In the genomic region with DNA sequence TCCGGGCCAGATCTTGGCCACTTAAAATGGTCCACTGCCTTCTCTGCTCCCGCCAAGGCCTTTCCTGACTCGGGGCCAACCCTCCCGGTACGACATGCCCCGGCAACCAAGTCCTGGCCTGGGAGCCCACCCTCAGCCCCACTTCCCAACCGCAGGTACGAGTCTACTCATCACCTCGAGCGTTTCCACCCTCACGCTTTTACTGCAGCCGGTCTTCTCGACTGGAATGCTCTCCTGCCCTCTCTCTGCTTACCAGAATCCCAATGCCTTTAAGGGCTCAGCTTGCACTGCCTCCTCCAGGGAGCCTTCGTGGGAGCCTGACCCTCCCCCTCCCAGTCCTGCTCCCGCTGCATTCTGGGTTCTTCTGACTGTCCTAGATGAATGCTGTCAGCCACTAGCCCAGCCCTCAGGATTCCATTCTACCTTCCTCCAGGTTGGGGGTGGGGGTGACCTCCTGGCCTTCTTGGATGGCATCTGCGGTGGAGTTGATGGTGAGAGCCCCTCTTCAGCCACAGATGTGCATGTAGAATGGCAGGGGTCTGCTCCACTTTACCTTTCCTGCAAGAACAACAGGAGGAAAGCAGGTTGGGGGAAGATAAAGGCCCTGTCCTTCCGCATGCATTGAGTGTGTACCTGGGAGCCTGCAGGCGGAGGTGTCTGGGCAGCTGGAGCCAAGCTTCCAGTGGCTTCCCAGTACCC, we compare ENCODE assay signal across 1 cellular context.
TF ChIP-seq lines count a peak whose summit lies in the region.

No MANE protein-coding gene starts in this region.

TF ChIP-seq in SK-N-SH, 30 proteins besides CTCF, POLR2A, EP300 and RAD21:
- TF ChIP-seq SMC3 (IDR thresholded peaks at IDR 0.05; ENCODE audit: low read depth, low read length), result no peak
- TF ChIP-seq, protein P1, sequence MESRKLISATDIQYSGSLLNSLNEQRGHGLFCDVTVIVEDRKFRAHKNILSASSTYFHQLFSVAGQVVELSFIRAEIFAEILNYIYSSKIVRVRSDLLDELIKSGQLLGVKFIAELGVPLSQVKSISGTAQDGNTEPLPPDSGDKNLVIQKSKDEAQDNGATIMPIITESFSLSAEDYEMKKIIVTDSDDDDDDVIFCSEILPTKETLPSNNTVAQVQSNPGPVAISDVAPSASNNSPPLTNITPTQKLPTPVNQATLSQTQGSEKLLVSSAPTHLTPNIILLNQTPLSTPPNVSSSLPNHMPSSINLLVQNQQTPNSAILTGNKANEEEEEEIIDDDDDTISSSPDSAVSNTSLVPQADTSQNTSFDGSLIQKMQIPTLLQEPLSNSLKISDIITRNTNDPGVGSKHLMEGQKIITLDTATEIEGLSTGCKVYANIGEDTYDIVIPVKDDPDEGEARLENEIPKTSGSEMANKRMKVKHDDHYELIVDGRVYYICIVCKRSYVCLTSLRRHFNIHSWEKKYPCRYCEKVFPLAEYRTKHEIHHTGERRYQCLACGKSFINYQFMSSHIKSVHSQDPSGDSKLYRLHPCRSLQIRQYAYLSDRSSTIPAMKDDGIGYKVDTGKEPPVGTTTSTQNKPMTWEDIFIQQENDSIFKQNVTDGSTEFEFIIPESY (IDR thresholded peaks at IDR 0.05; ENCODE audit: borderline replicate concordance, low read depth), result no peak
- no peak for TF ChIP-seq MXI1 (IDR thresholded peaks at IDR 0.05; ENCODE audit: low read depth, low read length)
- TF ChIP-seq TCF12 (IDR thresholded peaks at IDR 0.05), result no peak
- no peak for TF ChIP-seq FOSL2 (IDR thresholded peaks at IDR 0.05; ENCODE audit: borderline replicate concordance, low read depth)
- no peak for TF ChIP-seq RFX5 (IDR thresholded peaks at IDR 0.05; ENCODE audit: low read length)
- no peak for TF ChIP-seq RXRA (IDR thresholded peaks at IDR 0.05; ENCODE audit: borderline replicate concordance, low read depth)
- TF ChIP-seq FOXJ3 (CRISPR knock-in tag; IDR thresholded peaks at IDR 0.05), result no peak
- no peak for TF ChIP-seq CHD2 (IDR thresholded peaks at IDR 0.05; ENCODE audit: low read length, partially characterized antibody)
- TF ChIP-seq RCOR1 (IDR thresholded peaks at IDR 0.05; ENCODE audit: low read length), result no peak
- TF ChIP-seq ELF1 (IDR thresholded peaks at IDR 0.05), result no peak
- no peak for TF ChIP-seq FOXM1 (IDR thresholded peaks at IDR 0.05; ENCODE audit: low read depth)
- no peak for TF ChIP-seq EZH2phosphoT487 (IDR thresholded peaks at IDR 0.05; ENCODE audit: borderline replicate concordance, low read depth)
- TF ChIP-seq SIN3A (IDR thresholded peaks at IDR 0.05; ENCODE audit: borderline replicate concordance, low read depth, low read length), result no peak
- TF ChIP-seq GATA2 (CRISPR knock-in tag; IDR thresholded peaks at IDR 0.05), result no peak
- TF ChIP-seq, protein P2, sequence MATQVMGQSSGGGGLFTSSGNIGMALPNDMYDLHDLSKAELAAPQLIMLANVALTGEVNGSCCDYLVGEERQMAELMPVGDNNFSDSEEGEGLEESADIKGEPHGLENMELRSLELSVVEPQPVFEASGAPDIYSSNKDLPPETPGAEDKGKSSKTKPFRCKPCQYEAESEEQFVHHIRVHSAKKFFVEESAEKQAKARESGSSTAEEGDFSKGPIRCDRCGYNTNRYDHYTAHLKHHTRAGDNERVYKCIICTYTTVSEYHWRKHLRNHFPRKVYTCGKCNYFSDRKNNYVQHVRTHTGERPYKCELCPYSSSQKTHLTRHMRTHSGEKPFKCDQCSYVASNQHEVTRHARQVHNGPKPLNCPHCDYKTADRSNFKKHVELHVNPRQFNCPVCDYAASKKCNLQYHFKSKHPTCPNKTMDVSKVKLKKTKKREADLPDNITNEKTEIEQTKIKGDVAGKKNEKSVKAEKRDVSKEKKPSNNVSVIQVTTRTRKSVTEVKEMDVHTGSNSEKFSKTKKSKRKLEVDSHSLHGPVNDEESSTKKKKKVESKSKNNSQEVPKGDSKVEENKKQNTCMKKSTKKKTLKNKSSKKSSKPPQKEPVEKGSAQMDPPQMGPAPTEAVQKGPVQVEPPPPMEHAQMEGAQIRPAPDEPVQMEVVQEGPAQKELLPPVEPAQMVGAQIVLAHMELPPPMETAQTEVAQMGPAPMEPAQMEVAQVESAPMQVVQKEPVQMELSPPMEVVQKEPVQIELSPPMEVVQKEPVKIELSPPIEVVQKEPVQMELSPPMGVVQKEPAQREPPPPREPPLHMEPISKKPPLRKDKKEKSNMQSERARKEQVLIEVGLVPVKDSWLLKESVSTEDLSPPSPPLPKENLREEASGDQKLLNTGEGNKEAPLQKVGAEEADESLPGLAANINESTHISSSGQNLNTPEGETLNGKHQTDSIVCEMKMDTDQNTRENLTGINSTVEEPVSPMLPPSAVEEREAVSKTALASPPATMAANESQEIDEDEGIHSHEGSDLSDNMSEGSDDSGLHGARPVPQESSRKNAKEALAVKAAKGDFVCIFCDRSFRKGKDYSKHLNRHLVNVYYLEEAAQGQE (IDR thresholded peaks at IDR 0.05; ENCODE audit: low read depth, low read length), result no peak
- no peak for TF ChIP-seq NRF1 (IDR thresholded peaks at IDR 0.05; ENCODE audit: low read depth, low read length)
